ENCODE assay signal across 17 cellular contexts in genomic region chr1:230798491-230798890, GRCh38. TPM values are rescaled to one million over a fixed set of nuclear protein-coding genes. Genes with fewer than 3 reads are reported as not detected.
"Had no signal": no experiment of that assay in that cellular context is flagged by ENCODE, and none has a peak within 500 bp of the region (broad histone marks: within the 10 kb centered on the region; RNA-seq: fewer than 3 reads in every experiment).

No MANE protein-coding gene starts in this region.

- H3K4me1 Mint-ChIP-seq: activated naive CD4-positive, alpha-beta T cell treated with anti-CD3 and anti-CD28 coated beads, Interleukin-2, amount 50 U/mL, for 24 hours; central memory CD8-positive, alpha-beta T cell; nephron progenitor cell had no signal

- H3K4me3 Mint-ChIP-seq: activated CD8-positive, alpha-beta T cell treated with anti-CD3 and anti-CD28 coated beads, Interleukin-2, amount 10 ng/mL, durations not matched to agents 7 days and 5 days; activated naive CD4-positive, alpha-beta T cell treated with anti-CD3 and anti-CD28 coated beads, Interleukin-2, amount 50 U/mL, for 24 hours; central memory CD8-positive, alpha-beta T cell; nephron progenitor cell had no signal

- H3K9me3 Mint-ChIP-seq: activated naive CD4-positive, alpha-beta T cell treated with anti-CD3 and anti-CD28 coated beads, Interleukin-2, amount 50 U/mL, for 24 hours; central memory CD8-positive, alpha-beta T cell had no signal

- H3K27ac Mint-ChIP-seq: activated CD8-positive, alpha-beta T cell treated with anti-CD3 and anti-CD28 coated beads, Interleukin-2, amount 10 ng/mL, durations not matched to agents 7 days and 5 days; activated naive CD4-positive, alpha-beta T cell treated with anti-CD3 and anti-CD28 coated beads, Interleukin-2, amount 50 U/mL, for 24 hours; nephron progenitor cell had no signal

- H3K9me3 ChIP-seq: ascending aorta, colonic mucosa, thyroid gland had no signal

- H3K4me3 ChIP-seq: ascending aorta, colonic mucosa, thyroid gland had no signal

- H3K4me1 ChIP-seq: ascending aorta, colonic mucosa, foreskin keratinocyte had no signal

- H3K36me3 ChIP-seq: ascending aorta, colonic mucosa, thyroid gland had no signal

- H3K27me3 ChIP-seq: ascending aorta, colonic mucosa, foreskin keratinocyte, thyroid gland had no signal

- H3K27ac ChIP-seq: ascending aorta, colonic mucosa, foreskin keratinocyte, thyroid gland had no signal

- ATAC-seq: activated CD8-positive, alpha-beta T cell treated with anti-CD3 and anti-CD28 coated beads, Interleukin-2, amount 10 ng/mL, durations not matched to agents 7 days and 5 days had no signal

- DNase-seq: activated CD4-positive, alpha-beta T cell treated with anti-CD3 and anti-CD28 coated beads for 1 hour; activated CD8-positive, alpha-beta T cell treated with anti-CD3 and anti-CD28 coated beads, Interleukin-2, amount 10 ng/mL, durations not matched to agents 7 days and 5 days; activated gamma-delta T cell treated with Interleukin-2 at 50 U/mL for 16 hours; activated T-cell treated with anti-CD3 and anti-CD28 coated beads, Interleukin-2, amount 50 U/mL, for 1 hour; effector CD4-positive, alpha-beta T cell; stimulated activated CD4-positive, alpha-beta T cell treated with anti-CD3 and anti-CD28 coated beads, Interleukin-2, amount 100 ng/mL, for 48 hours; stimulated activated naive CD4-positive, alpha-beta T cell treated with Interleukin-2 at 50 U/mL for 16 hours; T-helper 1 cell had no signal

- H3K36me3 Mint-ChIP-seq: activated naive CD4-positive, alpha-beta T cell treated with anti-CD3 and anti-CD28 coated beads, Interleukin-2, amount 50 U/mL, for 24 hours had no signal

RNA-seq across cellular contexts. Expression of gene CAPN9, which starts 51.3 kb away (rescaled TPM):
- total RNA-seq: activated CD8-positive, alpha-beta T cell treated with anti-CD3 and anti-CD28 coated beads, Interleukin-2, amount 10 ng/mL, durations not matched to agents 7 days and 5 days; ascending aorta; foreskin keratinocyte; glomerular endothelial cell; mononuclear cell; thyroid gland had no signal
- polyA plus RNA-seq: foreskin keratinocyte had no signal
